ENCODE assay signal across 11 cellular contexts in genomic region chr2:47061989-47062678, GRCh38.
DNase-seq lines count a peak whose midpoint lies in the region; ATAC-seq and TF ChIP-seq lines count a peak whose summit lies in the region.
"Had no signal": no experiment of that assay in that cellular context is flagged by ENCODE, and none has a peak within 500 bp of the region (broad histone marks: within the 10 kb centered on the region; RNA-seq: fewer than 3 reads in every experiment).

No MANE protein-coding gene starts in this region.

- H3K27ac Mint-ChIP-seq in activated naive CD4-positive, alpha-beta T cell treated with anti-CD3 and anti-CD28 coated beads, Interleukin-2, amount 50 U/mL, for 72 hours: peak overlapping the region in 1 of 2 donors; percentile 77

- H3K4me3 ChIP-seq in hepatocyte (no peak overlapping the region), tibial artery (no peak overlapping the region), coronary artery (no peak overlapping the region)
- H3K4me3 ChIP-seq: A549, mucosa of descending colon had no signal

- H3K4me1 ChIP-seq in hepatocyte (ENCODE audit: insufficient read depth) (peaks cover 17% of the 10 kb centered on the region), tibial artery (peaks cover 7 to 79% (median 61%) of the 10 kb centered on the region in 4 donors)

- peak overlapping the region; percentile 38 for H3K27ac ChIP-seq in VCaP
- H3K27ac ChIP-seq in hepatocyte: peak overlapping the region; percentile 7
- peak overlapping the region; percentile 66 to 77 for H3K27ac ChIP-seq in tibial artery
- peak overlapping the region in 1 of 2 donors; percentile 79 for H3K27ac ChIP-seq in coronary artery

- no peaks in the 10 kb centered on the region for H3K9me3 ChIP-seq in hepatocyte (ENCODE audit: low read depth)
- H3K9me3 ChIP-seq in tibial artery: no peaks in the 10 kb centered on the region
- H3K9me3 ChIP-seq: A549, mucosa of descending colon had no signal

- no peaks in the 10 kb centered on the region for H3K9me2 ChIP-seq in hepatocyte (replicated peaks; ENCODE audit: insufficient read depth)

- peaks cover 0 to 5% of the 10 kb centered on the region in 2 donors for H3K36me3 Mint-ChIP-seq in activated naive CD4-positive, alpha-beta T cell treated with anti-CD3 and anti-CD28 coated beads, Interleukin-2, amount 50 U/mL, for 72 hours

- no peaks in the 10 kb centered on the region for H3K79me2 ChIP-seq in hepatocyte

- no peaks in the 10 kb centered on the region for H3K9me3 Mint-ChIP-seq in activated naive CD4-positive, alpha-beta T cell treated with anti-CD3 and anti-CD28 coated beads, Interleukin-2, amount 50 U/mL, for 72 hours

- TF ChIP-seq CTCF in VCaP (conservative IDR thresholded peaks at IDR 0.05) (no peak), hepatocyte (IDR thresholded peaks at IDR 0.05; ENCODE audit: poor library complexity) (no peak), tibial artery (IDR thresholded peaks at IDR 0.05) (no peak), coronary artery (IDR thresholded peaks at IDR 0.05) (no peak)

- DNase-seq in NCI-H82 (lab: John Stamatoyannopoulos, UW) (peak; percentile 28), NCI-H82 treated with DMSO at 0.1 percent for 48 hours (lab: John Stamatoyannopoulos, UW; ENCODE audit: unreplicated experiment) (no peak), hepatocyte (ENCODE audit: low spot score) (no peak), tibial artery (no peak), coronary artery (ENCODE audit: low spot score) (no peak)
- no peak for DNase-seq in activated naive CD4-positive, alpha-beta T cell treated with anti-CD3 and anti-CD28 coated beads, Interleukin-2, amount 50 U/mL, for 72 hours (ENCODE audit: low spot score in 2 of 2)
- DNase-seq: activated T-cell treated with anti-CD3 and anti-CD28 coated beads, Interleukin-2, amount 50 U/mL, for 48 hours; mucosa of descending colon had no signal

- H3K27me3 ChIP-seq in hepatocyte (no peaks in the 10 kb centered on the region), tibial artery (no peaks in the 10 kb centered on the region)

- H3K4me2 ChIP-seq in hepatocyte: no peak overlapping the region
- H3K4me2 ChIP-seq: A549 had no signal

- intact Hi-C loops in tibial artery (cut with DNase I; ENCODE audit: low total_unique reads): no loop called here

- no peaks in the 10 kb centered on the region for H4K20me1 ChIP-seq in hepatocyte (ENCODE audit: insufficient read depth, poor library complexity, severe bottlenecking)

- no peak for ATAC-seq in activated naive CD4-positive, alpha-beta T cell treated with anti-CD3 and anti-CD28 coated beads, Interleukin-2, amount 50 U/mL, for 72 hours
- ATAC-seq in GM21423 (IDR thresholded peaks at IDR 0.05; ENCODE audit: unreplicated experiment): no peak
- ATAC-seq: A549, mucosa of descending colon had no signal

- H3K36me3 ChIP-seq in hepatocyte (replicated peaks; ENCODE audit: insufficient read depth, low read depth) (no peaks in the 10 kb centered on the region), tibial artery (peaks cover 0 to 22% (median 15%) of the 10 kb centered on the region in 3 donors)

- 80% methylated on average over 10 of the region's 10 CpGs for WGBS in hepatocyte (ENCODE audit: low lambda C conversion rate, missing lambda C conversion rate)

- no peak overlapping the region for H2AFZ ChIP-seq in hepatocyte
